ENCODE assay signal across 7 cellular contexts in genomic region chr7:158033925-158034324, GRCh38.
DNase-seq lines count a peak whose midpoint lies in the region; ATAC-seq and TF ChIP-seq lines count a peak whose summit lies in the region.
"Not testable (repeated sequence)": the region's sequence is repeated elsewhere in the genome, so short reads cannot be mapped to it uniquely, and the experiment has no call there.

No MANE protein-coding gene starts in this region.

- H3K27me3 ChIP-seq in right atrium auricular region, upper lobe of right lung: not testable (repeated sequence)
- peaks cover 0 to 17% (median 0%) of the 10 kb centered on the region in 3 experiments for H3K27me3 ChIP-seq in neuronal stem cell (ENCODE audit: control insufficient read depth in 3 of 3, insufficient read depth in 3 of 3, low read depth in 1 of 3, low read length in 3 of 3)

- H3K4me3 ChIP-seq in HEK293 (ENCODE audit: low read depth, low read length); coronary artery; right atrium auricular region; neuronal stem cell (ENCODE audit: low read length in 2 of 2); upper lobe of right lung: not testable (repeated sequence)

- DNase-seq in coronary artery (ENCODE audit: low spot score) = peak; percentile 26
- peak; percentile 20 for DNase-seq in Right ventricle myocardium superior
- peak; percentile 11 for DNase-seq in right atrium auricular region (ENCODE audit: low spot score)
- DNase-seq in natural killer cell treated with Interleukin-12 subunit alpha and Interleukin-12 subunit beta and Interleukin-15 and Interleukin-18, amount 100 ng/mL, for 72 hours (ENCODE audit: low spot score) = peak; percentile 16
- not testable (repeated sequence) for DNase-seq in neuronal stem cell (ENCODE audit: low spot score)
- peak; percentile 22 for DNase-seq in upper lobe of right lung

- peak overlapping the region; percentile 20 for H4K8ac ChIP-seq in neuronal stem cell (ENCODE audit: low read depth, low read length)

- H3K36me3 Mint-ChIP-seq in natural killer cell treated with Interleukin-12 subunit alpha and Interleukin-12 subunit beta and Interleukin-15 and Interleukin-18, amount 100 ng/mL, for 72 hours = not testable (repeated sequence)

- ATAC-seq in Right ventricle myocardium superior (ENCODE audit: poor library complexity); natural killer cell treated with Interleukin-12 subunit alpha and Interleukin-12 subunit beta and Interleukin-15 and Interleukin-18, amount 100 ng/mL, for 72 hours; upper lobe of right lung: not testable (repeated sequence)

- peak overlapping the region; percentile 38 for H3K23ac ChIP-seq in neuronal stem cell (ENCODE audit: low read depth, low read length, poor library complexity)

- H3K4me3 Mint-ChIP-seq in natural killer cell treated with Interleukin-12 subunit alpha and Interleukin-12 subunit beta and Interleukin-15 and Interleukin-18, amount 100 ng/mL, for 72 hours = not testable (repeated sequence)

- not testable (repeated sequence) for H2AK5ac ChIP-seq in neuronal stem cell (ENCODE audit: low read depth, low read length)

- not testable (repeated sequence) for H2AFZ ChIP-seq in neuronal stem cell (ENCODE audit: low read length)

- H4K91ac ChIP-seq in neuronal stem cell (ENCODE audit: low read depth, low read length, poor library complexity) = not testable (repeated sequence)

- POLR2A ChIA-PET in HEK293 (lab: Yijun Ruan, JAX) = not testable (repeated sequence)

- H3K27ac ChIP-seq in HEK293 (ENCODE audit: extremely low read depth, low read depth, low read length); coronary artery; right atrium auricular region; neuronal stem cell (replicated peaks; ENCODE audit: low read length); upper lobe of right lung: not testable (repeated sequence)

- H3K4ac ChIP-seq in neuronal stem cell (ENCODE audit: low read length) = not testable (repeated sequence)

- not testable (repeated sequence) for TF ChIP-seq CTCF in HEK293 (tag by site-specific recombination; IDR thresholded peaks at IDR 0.05); coronary artery (IDR thresholded peaks at IDR 0.05); right atrium auricular region (IDR thresholded peaks at IDR 0.05); upper lobe of right lung (IDR thresholded peaks at IDR 0.05)

- not testable (repeated sequence) for H3K9ac ChIP-seq in neuronal stem cell (ENCODE audit: low read depth, low read length, poor library complexity)

- not testable (repeated sequence) for H3K36me3 ChIP-seq in HEK293 (ENCODE audit: control insufficient read depth in 2 of 2, insufficient read depth in 1 of 2, low read length in 2 of 2); right atrium auricular region; neuronal stem cell (replicated peaks in 1 of 2; ENCODE audit: control insufficient read depth in 2 of 2, insufficient read depth in 2 of 2, low read length in 2 of 2); upper lobe of right lung

- H3K9me3 Mint-ChIP-seq in natural killer cell treated with Interleukin-12 subunit alpha and Interleukin-12 subunit beta and Interleukin-15 and Interleukin-18, amount 100 ng/mL, for 72 hours = not testable (repeated sequence)

- H2BK120ac ChIP-seq in neuronal stem cell (ENCODE audit: low read depth, low read length) = not testable (repeated sequence)

- not testable (repeated sequence) for H3K79me1 ChIP-seq in neuronal stem cell (ENCODE audit: low read depth, low read length)

- not testable (repeated sequence) for H2BK5ac ChIP-seq in neuronal stem cell (ENCODE audit: low read length)

- CTCF ChIA-PET in HEK293 (lab: Yijun Ruan, JAX) = not testable (repeated sequence)

- not testable (repeated sequence) for H2BK12ac ChIP-seq in neuronal stem cell (ENCODE audit: low read length)

- H3K4me1 ChIP-seq in HEK293 (ENCODE audit: control insufficient read depth, insufficient read depth, low read length); right atrium auricular region; upper lobe of right lung: not testable (repeated sequence)
- peaks cover 7 to 20% of the 10 kb centered on the region in 2 donors for H3K4me1 ChIP-seq in neuronal stem cell (ENCODE audit: control insufficient read depth in 2 of 2, insufficient read depth in 1 of 2, low read depth in 1 of 2, low read length in 2 of 2)

- not testable (repeated sequence) for H3K14ac ChIP-seq in neuronal stem cell (ENCODE audit: low read length)

- not testable (repeated sequence) for H3K4me1 Mint-ChIP-seq in natural killer cell treated with Interleukin-12 subunit alpha and Interleukin-12 subunit beta and Interleukin-15 and Interleukin-18, amount 100 ng/mL, for 72 hours (ENCODE audit: low read depth in 2 of 2)

- not testable (repeated sequence) for H3K27ac Mint-ChIP-seq in natural killer cell treated with Interleukin-12 subunit alpha and Interleukin-12 subunit beta and Interleukin-15 and Interleukin-18, amount 100 ng/mL, for 72 hours

- peak overlapping the region; percentile 84 for H3K18ac ChIP-seq in neuronal stem cell (ENCODE audit: low read length)

- H3K4me2 ChIP-seq in neuronal stem cell (ENCODE audit: insufficient read depth, low read length, poor library complexity, severe bottlenecking) = not testable (repeated sequence)

- no CpG with 5 or more reads among the region's 6 CpGs for WGBS in neuronal stem cell (ENCODE audit: extremely low coverage in 2 of 2, insufficient read length in 2 of 2, insufficient replicate concordance in 1 of 2), 2 donors

- not testable (repeated sequence) for H3K9me3 ChIP-seq in HEK293 (ENCODE audit: control insufficient read depth, insufficient read depth, low read depth, low read length); upper lobe of right lung
- peaks cover under 1 to 21% of the 10 kb centered on the region in 2 donors for H3K9me3 ChIP-seq in right atrium auricular region
- H3K9me3 ChIP-seq in neuronal stem cell (replicated peaks in 1 of 2; ENCODE audit: control insufficient read depth in 2 of 2, insufficient read depth in 1 of 2, low read depth in 1 of 2, low read length in 2 of 2) = peaks cover 8 to 14% of the 10 kb centered on the region in 2 donors

- not testable (repeated sequence) for H2BK15ac ChIP-seq in neuronal stem cell (ENCODE audit: low read length)

- H3K27me3 Mint-ChIP-seq in natural killer cell treated with Interleukin-12 subunit alpha and Interleukin-12 subunit beta and Interleukin-15 and Interleukin-18, amount 100 ng/mL, for 72 hours = peaks cover 2 to 12% of the 10 kb centered on the region in 2 donors

- intact Hi-C loops in Right ventricle myocardium superior (cut with DNase I); upper lobe of right lung (cut with DNase I): not testable (repeated sequence)

TF ChIP-seq in HEK293, 187 proteins besides CTCF, POLR2A, EP300 and RAD21:
- TF ChIP-seq TRIM28 (IDR thresholded peaks at IDR 0.05; ENCODE audit: borderline replicate concordance, low read length) = peak; percentile 71; the same call in 1 of the 2 replicates
